7 cellular contexts compared by ENCODE assay signal in the genomic region with DNA sequence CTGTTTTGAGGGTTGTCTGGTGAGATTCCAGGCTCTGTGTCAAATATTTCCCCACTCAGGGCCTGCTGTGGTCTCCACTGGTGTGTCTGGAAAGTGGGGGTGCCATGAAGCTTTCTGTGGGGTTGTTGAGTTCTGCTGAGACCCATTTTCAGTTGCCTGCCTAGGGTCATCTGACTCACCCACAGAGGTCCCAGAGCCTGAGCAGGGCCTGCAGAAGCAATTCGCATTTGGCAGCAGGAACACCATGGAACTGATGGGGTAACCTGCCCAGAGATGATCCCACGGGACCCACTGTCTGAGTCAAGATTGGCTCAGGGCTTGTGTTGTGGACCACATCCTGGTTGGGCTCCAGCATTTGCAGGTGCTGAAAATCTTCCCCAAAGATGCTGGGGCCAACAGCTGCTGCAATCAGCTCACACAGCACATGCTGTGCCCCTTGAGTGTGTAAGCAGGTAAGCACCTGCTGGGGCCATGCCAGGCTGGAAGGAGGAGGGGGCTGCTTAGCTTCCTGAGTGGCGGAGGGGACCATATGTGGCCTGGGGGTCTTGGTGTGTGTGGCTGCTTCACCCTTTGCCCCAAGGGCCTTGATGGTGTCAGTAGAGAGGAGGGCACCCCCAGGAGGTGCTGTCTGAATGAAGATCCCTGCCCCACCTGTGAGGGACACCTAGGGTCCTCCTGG.
"Had no signal": no experiment of that assay in that cellular context is flagged by ENCODE, and none has a peak within 500 bp of the region (broad histone marks: within the 10 kb centered on the region; RNA-seq: fewer than 3 reads in every experiment).

No MANE protein-coding gene starts in this region.

- ATAC-seq: HCT116 had no signal

- DNase-seq: GM23248, GOT3, H7, HFFc6, KBM-7 had no signal

- H3K27ac ChIP-seq: GM23248 had no signal

- H2AFZ ChIP-seq: GM23248 had no signal

- H3K36me3 ChIP-seq: HAP-1 had no signal

- H3K4me1 ChIP-seq: HAP-1 had no signal

- H3K9me3 ChIP-seq: HAP-1 had no signal

- H3K4me3 ChIP-seq: GM23248, HAP-1 had no signal
